18 cellular contexts compared by ENCODE assay signal in the genomic region with DNA sequence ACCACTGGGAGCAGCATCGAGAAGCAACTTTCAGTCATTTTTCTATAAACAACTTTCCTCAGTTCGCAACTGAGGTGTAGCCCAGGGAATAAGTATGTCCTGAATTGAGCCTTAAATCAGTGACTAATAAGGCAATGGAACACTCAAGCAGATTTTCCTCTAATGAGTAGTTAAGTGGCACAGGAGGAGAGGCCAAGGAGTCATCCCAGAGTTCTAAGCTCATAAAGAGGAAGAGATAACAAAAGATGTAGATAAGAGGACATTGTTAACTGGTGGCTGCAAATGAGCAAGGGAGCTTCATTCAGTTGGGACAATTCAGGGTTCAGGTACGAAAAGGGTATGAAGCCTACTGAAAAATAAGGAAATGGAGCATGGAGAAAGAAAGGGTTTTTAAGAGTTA.
DNase-seq lines count a peak whose midpoint lies in the region; ATAC-seq and TF ChIP-seq lines count a peak whose summit lies in the region.
"Had no signal": no experiment of that assay in that cellular context is flagged by ENCODE, and none has a peak within 500 bp of the region (broad histone marks: within the 10 kb centered on the region; RNA-seq: fewer than 3 reads in every experiment).

No MANE protein-coding gene starts in this region.

- H2AFZ ChIP-seq in trophoblast cell (ENCODE audit: insufficient read depth, low read length, poor library complexity): no peak overlapping the region

- H4K91ac ChIP-seq in trophoblast cell (ENCODE audit: low read depth, low read length): no peak overlapping the region

- intact Hi-C loops in heart left ventricle (cut with DNase I): no loop called here

- no peak overlapping the region for H2BK12ac ChIP-seq in trophoblast cell (ENCODE audit: low read length)

- WGBS in heart left ventricle, 4 donors: 62 to 77% (median 70%) methylated on average over 3 of the region's 3 CpGs
- no CpG with 5 or more reads among the region's 3 CpGs for WGBS in trophoblast cell (ENCODE audit: extremely low coverage, insufficient coverage, insufficient read length)
- 58 to 62% methylated on average over 3 of the region's 3 CpGs for WGBS in tibial nerve, 2 donors

- H3K4me2 ChIP-seq in trophoblast cell (ENCODE audit: low read length): no peak overlapping the region
- H3K4me2 ChIP-seq: BLaER1 had no signal

- H3K9ac ChIP-seq in trophoblast cell (ENCODE audit: low read length): no peak overlapping the region
- H3K9ac ChIP-seq: BLaER1 had no signal

- H4K12ac ChIP-seq in trophoblast cell (ENCODE audit: low read depth, low read length): no peak overlapping the region

- peaks cover 0 to 33% (median 9%) of the 10 kb centered on the region in 12 donors for H3K4me1 ChIP-seq in heart left ventricle
- H3K4me1 ChIP-seq in trophoblast cell (ENCODE audit: control insufficient read depth in 1 of 2, insufficient read depth in 2 of 2, low read length in 2 of 2): no peaks in the 10 kb centered on the region
- H3K4me1 ChIP-seq in tibial nerve: peaks cover 0 to 31% (median 4%) of the 10 kb centered on the region in 4 donors
- H3K4me1 ChIP-seq: BLaER1, upper lobe of left lung had no signal

- no peak overlapping the region for H3K18ac ChIP-seq in trophoblast cell (ENCODE audit: low read length)

- no peak for TF ChIP-seq POLR2A in heart left ventricle (IDR thresholded peaks at IDR 0.05)
- TF ChIP-seq POLR2A in tibial nerve (IDR thresholded peaks at IDR 0.05): no peak

- H3K14ac ChIP-seq in trophoblast cell (ENCODE audit: low read length): no peak overlapping the region

- H3K4me3 ChIP-seq in fibroblast of the aortic adventitia (ENCODE audit: low read depth, low read length): no peak overlapping the region
- no peak overlapping the region for H3K4me3 ChIP-seq in heart left ventricle
- H3K4me3 ChIP-seq in trophoblast cell (ENCODE audit: low read depth, low read length): no peak overlapping the region
- no peak overlapping the region for H3K4me3 ChIP-seq in tibial nerve
- H3K4me3 ChIP-seq: BLaER1, upper lobe of left lung had no signal

- TF ChIP-seq CTCF in fibroblast of the aortic adventitia (IDR thresholded peaks at IDR 0.05; ENCODE audit: insufficient read depth, low read length): no peak
- TF ChIP-seq CTCF in heart left ventricle (IDR thresholded peaks at IDR 0.05): no peak
- no peak for TF ChIP-seq CTCF in tibial nerve (IDR thresholded peaks at IDR 0.05)

- H3K4ac ChIP-seq in trophoblast cell (ENCODE audit: low read depth, low read length): no peak overlapping the region

- ATAC-seq in heart left ventricle: no peak
- ATAC-seq: HCT116 had no signal

- H3K9me3 ChIP-seq in heart left ventricle (no peaks in the 10 kb centered on the region), trophoblast cell (ENCODE audit: insufficient read depth, low read depth, low read length) (no peaks in the 10 kb centered on the region), tibial nerve (no peaks in the 10 kb centered on the region)
- H3K9me3 ChIP-seq: BLaER1, upper lobe of left lung had no signal

- H3K36me3 ChIP-seq in heart left ventricle (peaks cover 0 to 27% (median 17%) of the 10 kb centered on the region in 9 donors), trophoblast cell (ENCODE audit: control insufficient read depth in 1 of 2, insufficient read depth in 2 of 2, low read length in 2 of 2) (peaks cover 0 to under 1% of the 10 kb centered on the region in 2 experiments), tibial nerve (peaks cover 0 to 13% (median 0%) of the 10 kb centered on the region in 3 donors)
- H3K36me3 ChIP-seq: WERI-Rb-1 had no signal

- no peak overlapping the region for H2BK5ac ChIP-seq in trophoblast cell (ENCODE audit: low read depth, low read length, poor library complexity)

- DNase-seq in HCEC 1CT: peak; percentile 29
- DNase-seq in amniotic epithelial cell (ENCODE audit: low read depth): peak; percentile 42
- DNase-seq in fibroblast of the aortic adventitia (ENCODE audit: low read depth): peak; percentile 24
- peak; percentile 4 for DNase-seq in renal cortical epithelial cell (ENCODE audit: low read depth)
- no peak for DNase-seq in heart left ventricle
- DNase-seq in trophoblast cell: no peak
- DNase-seq in activated naive CD4-positive, alpha-beta T cell (lab: John Stamatoyannopoulos, UW): no peak
- DNase-seq in tibial nerve (ENCODE audit: low spot score in 2 of 2): no peak
- DNase-seq: activated naive CD8-positive, alpha-beta T cell treated with anti-CD3 and anti-CD28 coated beads for 36 hours; effector CD4-positive, alpha-beta T cell; glutamatergic neuron; NCI-H1930; NK-92 treated with Interleukin-12 subunit alpha and Interleukin-12 subunit beta, amount 100 ng/mL, for 24 hours; stimulated activated CD4-positive, alpha-beta T cell treated with anti-CD3 and anti-CD28 coated beads, Interleukin-2, amount 100 ng/mL, for 24 hours; upper lobe of left lung; WERI-Rb-1 had no signal

- peak overlapping the region in 2 of 12 donors; percentile 18 to 40 for H3K27ac ChIP-seq in heart left ventricle
- no peak overlapping the region for H3K27ac ChIP-seq in trophoblast cell (ENCODE audit: low read depth, low read length)
- peak overlapping the region in 1 of 4 donors; percentile 15 for H3K27ac ChIP-seq in tibial nerve
- H3K27ac ChIP-seq: BLaER1, upper lobe of left lung, WERI-Rb-1 had no signal

- H3K79me2 ChIP-seq in trophoblast cell (ENCODE audit: control insufficient read depth, insufficient read depth, low read length, poor library complexity): no peaks in the 10 kb centered on the region

- H4K8ac ChIP-seq in trophoblast cell (ENCODE audit: low read depth, low read length): no peak overlapping the region

- H2AK5ac ChIP-seq in trophoblast cell (ENCODE audit: low read length): no peak overlapping the region

- H3K79me1 ChIP-seq in trophoblast cell (ENCODE audit: low read length): no peaks in the 10 kb centered on the region

- no peak for TF ChIP-seq EP300 in tibial nerve (IDR thresholded peaks at IDR 0.05)

- H3K27me3 ChIP-seq in heart left ventricle (no peaks in the 10 kb centered on the region), trophoblast cell (ENCODE audit: insufficient read depth, low read length) (no peaks in the 10 kb centered on the region), tibial nerve (no peaks in the 10 kb centered on the region)
- H3K27me3 ChIP-seq: BLaER1, upper lobe of left lung had no signal

- H3K23ac ChIP-seq in trophoblast cell (ENCODE audit: low read length): no peak overlapping the region

- H2BK120ac ChIP-seq in trophoblast cell (ENCODE audit: insufficient read depth, low read length, poor library complexity): no peak overlapping the region

Comparison
In these comparisons a context has a peak if more than half of its experiments do, and no peak if none do; other contexts are left out.
1. DNase-seq: peak in HCEC 1CT (single experiment), amniotic epithelial cell (single experiment), fibroblast of the aortic adventitia (single experiment) and renal cortical epithelial cell (single experiment); none in heart left ventricle (0 of 5), trophoblast cell (0 of 2), activated naive CD4-positive, alpha-beta T cell (0 of 4) and tibial nerve (0 of 2).